In the genomic region with DNA sequence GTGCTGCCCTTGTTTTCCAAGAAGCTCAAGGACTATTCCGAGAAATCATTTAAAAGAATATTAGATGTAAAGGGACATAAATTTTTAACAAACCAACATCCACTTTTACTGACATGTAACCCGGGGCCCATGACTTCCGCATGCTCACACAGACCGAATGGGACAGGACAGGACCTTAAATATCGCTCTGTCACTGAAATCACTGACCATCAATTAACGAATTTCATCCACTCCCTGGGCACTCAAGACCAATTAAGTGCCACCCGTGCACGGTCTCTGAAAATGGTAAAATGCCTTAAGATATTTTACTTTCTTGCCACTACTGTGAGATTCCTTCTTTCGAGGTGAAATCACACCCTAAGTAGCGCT, we compare ENCODE assay signal across 8 cellular contexts. TPM values are rescaled to one million over a fixed set of nuclear protein-coding genes. Genes with fewer than 3 reads are reported as not detected.
A peak's percentile ranks its signal among the peaks of the same experiment; 100 is the strongest.
DNase-seq lines count a peak whose midpoint lies in the region; ATAC-seq and TF ChIP-seq lines count a peak whose summit lies in the region.

No MANE protein-coding gene starts in this region.

- H3K4me3 Mint-ChIP-seq in CD14-positive monocyte, result peak overlapping the region; percentile 97 to 99
- H3K4me3 Mint-ChIP-seq in central memory CD8-positive, alpha-beta T cell, result peak overlapping the region; percentile 73

- H3K27me3 ChIP-seq in HL-60 (ENCODE audit: insufficient read depth, poor library complexity, severe bottlenecking), result no peaks in the 10 kb centered on the region

- POLR2A ChIA-PET in GM10248 (lab: Yijun Ruan, JAX), result no interaction called here

- peak overlapping the region; percentile 57 for H3K4me3 ChIP-seq in HL-60 (replicated peaks; ENCODE audit: insufficient read depth, low read length)
- peak overlapping the region; percentile 38 for H3K4me3 ChIP-seq in mucosa of descending colon

- DNase-seq in CD14-positive monocyte (ENCODE audit: low spot score) (peak; percentile 46), HL-60 (ENCODE audit: low read depth in 1 of 2, low spot score in 1 of 2) (peak in 1 of 2 experiments; percentile 1), mucosa of descending colon (peak in 1 of 3 donors; percentile 42), SKM-1 treated with dmso at 0.1 percent for 144 hours (lab: John Stamatoyannopoulos, UW; ENCODE audit: unreplicated experiment) (no peak), GM10248 (ENCODE audit: extremely low spot score) (no peak), NAMALWA (ENCODE audit: low spot score) (no peak)
- no peak for DNase-seq in central memory CD8-positive, alpha-beta T cell (ENCODE audit: low spot score in 2 of 2)

- peaks cover 12% of the 10 kb centered on the region for H3K4me1 ChIP-seq in mucosa of descending colon (ENCODE audit: low read depth)

- H3K9me3 Mint-ChIP-seq in CD14-positive monocyte, result peaks cover 0 to 3% (median 0%) of the 10 kb centered on the region in 7 donors
- H3K9me3 Mint-ChIP-seq in central memory CD8-positive, alpha-beta T cell, result no peaks in the 10 kb centered on the region

- no peaks in the 10 kb centered on the region for H3K36me3 ChIP-seq in mucosa of descending colon (ENCODE audit: low read depth)

- intact Hi-C loops in CD14-positive monocyte (cut with micrococcal nuclease) (no loop called here), mucosa of descending colon (cut with DNase I, micrococcal nuclease) (no loop called here)

- CTCF ChIA-PET in GM10248 (lab: Yijun Ruan, JAX), result interaction anchor here (1.0 to 2.5 kb wide), 2 partner anchors 13 kb away, joined by 3 to 7 read pairs; no protein-coding TSS in a partner anchor

- peaks cover 0 to 3% (median 2%) of the 10 kb centered on the region in 3 donors for H3K27me3 Mint-ChIP-seq in CD14-positive monocyte (ENCODE audit: low read depth in 3 of 3)
- H3K27me3 Mint-ChIP-seq in central memory CD8-positive, alpha-beta T cell, result peaks cover 9% of the 10 kb centered on the region

- peaks cover 0 to 2% of the 10 kb centered on the region in 2 donors for H3K36me3 Mint-ChIP-seq in CD14-positive monocyte
- no peaks in the 10 kb centered on the region for H3K36me3 Mint-ChIP-seq in central memory CD8-positive, alpha-beta T cell (ENCODE audit: insufficient read depth)

- H3K9me3 ChIP-seq in mucosa of descending colon, result no peaks in the 10 kb centered on the region

- H3K27ac ChIP-seq in HL-60 (replicated peaks), result 0 out of 2 replicates have a peak overlapping the region, but pooled peaks have one; percentile 23

- peaks cover 16% of the 10 kb centered on the region for H3K4me1 Mint-ChIP-seq in CD14-positive monocyte
- H3K4me1 Mint-ChIP-seq in central memory CD8-positive, alpha-beta T cell, result peaks cover 9% of the 10 kb centered on the region

- H3K27ac Mint-ChIP-seq in CD14-positive monocyte, result peak overlapping the region in 3 of 7 donors; percentile 13 to 87 (median 80)
- H3K27ac Mint-ChIP-seq in central memory CD8-positive, alpha-beta T cell (ENCODE audit: low read depth), result no peak overlapping the region

- TF ChIP-seq CTCF in CD14-positive monocyte (IDR thresholded peaks at IDR 0.05), result no peak
- TF ChIP-seq CTCF in HL-60 (IDR thresholded peaks at IDR 0.05; ENCODE audit: insufficient read depth, low read length), result no peak
- TF ChIP-seq CTCF in mucosa of descending colon (IDR thresholded peaks at IDR 0.05), result no peak
- TF ChIP-seq CTCF in GM10248 (IDR thresholded peaks at IDR 0.05; ENCODE audit: control extremely low read depth, extremely low read depth, low read depth, missing control alignments), result no peak

- ATAC-seq in GM21360 (IDR thresholded peaks at IDR 0.05; ENCODE audit: unreplicated experiment), result peak; percentile 31
- ATAC-seq in central memory CD8-positive, alpha-beta T cell (replicated peaks; ENCODE audit: extremely low read depth, poor library complexity, severe bottlenecking), result no peak
- peak; percentile 63 for ATAC-seq in mucosa of descending colon

RNA-seq across cellular contexts. Expression of a gene that starts 0.5 kb away (rescaled TPM):
- under 1 TPM; 0.08 to 0.11 TPM for polyA plus RNA-seq in CD14-positive monocyte
- 10 to 100 TPM; 13.7 to 26.3 (median 22.1) TPM for total RNA-seq in mucosa of descending colon
